In genomic region chr1:24441996-24442668, GRCh38 we compare ENCODE assay signal across 13 cellular contexts. TPM values are rescaled to one million over a fixed set of nuclear protein-coding genes. Genes with fewer than 3 reads are reported as not detected.
A peak's percentile ranks its signal among the peaks of the same experiment; 100 is the strongest.
DNase-seq lines count a peak whose midpoint lies in the region; ATAC-seq and TF ChIP-seq lines count a peak whose summit lies in the region.
"Had no signal": no experiment of that assay in that cellular context is flagged by ENCODE, and none has a peak within 500 bp of the region (broad histone marks: within the 10 kb centered on the region; RNA-seq: fewer than 3 reads in every experiment).

No MANE protein-coding gene starts in this region.

- H3K4me3 ChIP-seq in breast epithelium (no peak overlapping the region), mammary epithelial cell (replicated peaks in 1 of 3; ENCODE audit: insufficient read depth in 1 of 3, low read depth in 2 of 3, low read length in 3 of 3) (no peak overlapping the region), dorsolateral prefrontal cortex (peak overlapping the region in 1 of 59 donors; percentile 38)
- H3K4me3 ChIP-seq: BLaER1 treated with 17β-estradiol and CSF1 and Interleukin-3, amounts not matched to agents 10 nM and 100 nM had no signal

- H3K36me3 ChIP-seq in breast epithelium, result no peaks in the 10 kb centered on the region
- peaks cover 8% of the 10 kb centered on the region for H3K36me3 ChIP-seq in mammary epithelial cell (ENCODE audit: insufficient read depth, low read length)

- ATAC-seq in GM21447 (IDR thresholded peaks at IDR 0.05; ENCODE audit: unreplicated experiment), result no peak
- ATAC-seq: HCT116 had no signal

- no peaks in the 10 kb centered on the region for H3K27me3 ChIP-seq in breast epithelium
- no peaks in the 10 kb centered on the region for H3K27me3 ChIP-seq in mammary epithelial cell (ENCODE audit: insufficient read depth, low read length)
- H3K27me3 ChIP-seq in dorsolateral prefrontal cortex, result no peaks in the 10 kb centered on the region
- H3K27me3 ChIP-seq: BLaER1 treated with 17β-estradiol and CSF1 and Interleukin-3, amounts not matched to agents 10 nM and 100 nM had no signal

- H4K20me1 ChIP-seq in mammary epithelial cell (ENCODE audit: insufficient read depth, low read length), result no peaks in the 10 kb centered on the region

- intact Hi-C loops in breast epithelium (cut with DNase I; ENCODE audit: low total_unique reads), result no loop called here
- intact Hi-C loops in mammary epithelial cell (cut with micrococcal nuclease), result no loop called here
- intact Hi-C loops in dorsolateral prefrontal cortex (cut with DNase I), result loop anchor here in 1 of 2 donors (5.0 kb wide), 1 partner anchor 60 kb away; the partner anchor contains the start of gene RCAN3

- H3K27ac ChIP-seq in breast epithelium (peak overlapping the region; percentile 17 to 27), mammary epithelial cell (ENCODE audit: insufficient read depth, low read depth, low read length) (no peak overlapping the region), angular gyrus (ENCODE audit: low read depth, low read length) (peak overlapping the region; percentile 57), dorsolateral prefrontal cortex (peak overlapping the region in 58 of 59 donors; percentile 17 to 96 (median 86)), temporal lobe (ENCODE audit: low read depth, low read length) (peak overlapping the region; percentile 79)
- H3K27ac ChIP-seq: BLaER1 treated with 17β-estradiol and CSF1 and Interleukin-3, amounts not matched to agents 10 nM and 100 nM had no signal

- no peak overlapping the region for H3K4me2 ChIP-seq in mammary epithelial cell (ENCODE audit: insufficient read depth, low read depth, low read length)
- H3K4me2 ChIP-seq: BLaER1 treated with 17β-estradiol and CSF1 and Interleukin-3, amounts not matched to agents 10 nM and 100 nM had no signal

- H3K4me1 ChIP-seq in breast epithelium, result peaks cover 0 to 11% of the 10 kb centered on the region in 2 donors
- H3K4me1 ChIP-seq in mammary epithelial cell (ENCODE audit: insufficient read depth, low read length), result no peaks in the 10 kb centered on the region
- H3K4me1 ChIP-seq: BLaER1 treated with 17β-estradiol and CSF1 and Interleukin-3, amounts not matched to agents 10 nM and 100 nM had no signal

- H2AFZ ChIP-seq in mammary epithelial cell (ENCODE audit: low read depth, low read length), result no peak overlapping the region

- DNase-seq in breast epithelium (ENCODE audit: low spot score in 2 of 2) (no peak), mammary epithelial cell (no peak), dorsolateral prefrontal cortex (no peak)
- DNase-seq in stimulated activated CD4-positive, alpha-beta T cell treated with anti-CD3 and anti-CD28 coated beads, Interleukin-4, amount 100 ng/mL, for 24 hours, result no peak
- DNase-seq: 8988T; Calu3; CD4-positive, CD25-positive, alpha-beta regulatory T cell; DMS 273 treated with DMSO at 0.1 percent for 48 hours had no signal

- H3K9me3 ChIP-seq in breast epithelium (no peaks in the 10 kb centered on the region), mammary epithelial cell (replicated peaks; ENCODE audit: insufficient read depth, low read length) (no peaks in the 10 kb centered on the region)
- H3K9me3 ChIP-seq: BLaER1 treated with 17β-estradiol and CSF1 and Interleukin-3, amounts not matched to agents 10 nM and 100 nM had no signal

- in situ Hi-C loops in mammary epithelial cell (cut with MboI; ENCODE audit: low sequenced_read_pairs in 2 of 2), result no loop called here

- TF ChIP-seq CTCF in breast epithelium (IDR thresholded peaks at IDR 0.05) (no peak), mammary epithelial cell (conservative IDR thresholded peaks at IDR 0.05 in 1 of 2, IDR thresholded peaks at IDR 0.05 in 1 of 2; ENCODE audit: extremely low read depth in 1 of 2, insufficient read depth in 1 of 2, low read depth in 1 of 2, low read length in 2 of 2) (no peak), dorsolateral prefrontal cortex (IDR thresholded peaks at IDR 0.05 in 54 of 56, conservative IDR thresholded peaks at IDR 0.05 in 2 of 56; ENCODE audit: low read depth in 1 of 56, partially characterized antibody in 56 of 56) (peak in 1 of 56 donors; percentile 17)

- H3K79me2 ChIP-seq in mammary epithelial cell (ENCODE audit: insufficient read depth, low read length), result peaks cover 5% of the 10 kb centered on the region

- no TSS peak for BruUV-seq in mammary epithelial cell (replicated peaks; lab: Mats Ljungman, UMichigan)

- CTCF ChIA-PET in mammary epithelial cell (lab: Charles Lee; ENCODE audit: low non-redundant PET), result no interaction called here

- H3K9ac ChIP-seq in mammary epithelial cell (ENCODE audit: insufficient read depth, low read length), result no peak overlapping the region
- H3K9ac ChIP-seq: BLaER1 treated with 17β-estradiol and CSF1 and Interleukin-3, amounts not matched to agents 10 nM and 100 nM had no signal

- no peak for TF ChIP-seq POLR2A in breast epithelium (IDR thresholded peaks at IDR 0.05)

- WGBS in mammary epithelial cell (ENCODE audit: low coverage, missing lambda C conversion rate), result 86% methylated on average over 7 of the region's 14 CpGs

- dilution Hi-C loops in mammary epithelial cell (cut with HindIII; ENCODE audit: low sequenced_read_pairs), result no loop called here

RNA-seq across cellular contexts. Expression of gene NIPAL3, which starts 26.5 kb away (rescaled TPM):
- total RNA-seq in breast epithelium (10 to 100 TPM; 13.4 to 67.6 (median 28.5) TPM), mammary epithelial cell (100 to 1,000 TPM in 1 of 2 donors, 10 to 100 TPM in 1; 48.9 to 116 TPM), dorsolateral prefrontal cortex (100 to 1,000 TPM in 69 of 120 experiments, 10 to 100 TPM in 51; 61.8 to 202 (median 104) TPM), temporal lobe (8.1 TPM)
- 51.3 TPM for polyA plus RNA-seq in mammary epithelial cell
- polyA minus RNA-seq in mammary epithelial cell, result 50.4 TPM

RNA-seq across cellular contexts. Expression of gene STPG1, which starts 28.6 kb away (rescaled TPM):
- 1 to 10 TPM; 3.6 to 6.9 (median 4.6) TPM for total RNA-seq in breast epithelium
- 10 to 100 TPM; 13.0 to 20.5 TPM for total RNA-seq in mammary epithelial cell
- polyA plus RNA-seq in mammary epithelial cell, result 11.4 TPM
- 27.1 TPM for polyA minus RNA-seq in mammary epithelial cell
- total RNA-seq in dorsolateral prefrontal cortex, result 10 to 100 TPM; 16.1 to 37.3 (median 24.7) TPM
- 2.5 TPM for total RNA-seq in temporal lobe
